Comparison of ENCODE assay signal across 27 cellular contexts in genomic region chr1:173118404-173118803, GRCh38.
"Had no signal": no experiment of that assay in that cellular context is flagged by ENCODE, and none has a peak within 500 bp of the region (broad histone marks: within the 10 kb centered on the region; RNA-seq: fewer than 3 reads in every experiment).

No MANE protein-coding gene starts in this region.

- H3K4me3 ChIP-seq: left lung, lung, mucosa of descending colon, pancreas, prostate gland, skin epidermis, transverse colon, upper lobe of left lung, vagina had no signal

- ATAC-seq: left colon; left lung; mucosa of descending colon; naive thymus-derived CD8-positive, alpha-beta T cell; pancreas; right cardiac atrium; sciatic nerve had no signal

- H3K27me3 ChIP-seq: left lung, pancreas, transverse colon, upper lobe of left lung, vagina had no signal

- H3K9me3 ChIP-seq: left lung, mucosa of descending colon, pancreas, prostate gland, transverse colon, upper lobe of left lung, vagina had no signal

- H3K27ac ChIP-seq: left lung, pancreas, prostate gland, skin epidermis, transverse colon, upper lobe of left lung, vagina had no signal

- H3K36me3 ChIP-seq: left lung, pancreas, prostate gland, transverse colon, upper lobe of left lung, vagina had no signal

- FAIRE-seq: islet of Langerhans, kidney, pancreas had no signal

- DNase-seq: hypothalamus; immature natural killer cell; kidney; left colon; left lung; midbrain; mucosa of descending colon; naive thymus-derived CD8-positive, alpha-beta T cell; nucleus accumbens; pancreas; posterior cingulate gyrus; retina; right cardiac atrium; stimulated activated CD4-positive, alpha-beta T cell treated with anti-CD3 and anti-CD28 coated beads, Interleukin-12 subunit alpha, Interleukin-12 subunit beta, amount 100 ng/mL, for 4 hours; stimulated activated CD4-positive, alpha-beta T cell treated with anti-CD3 and anti-CD28 coated beads, Interleukin-15, amount 100 ng/mL, for 24 hours; stimulated activated CD4-positive, alpha-beta T cell treated with anti-CD3 and anti-CD28 coated beads, Interleukin-2, amount 100 ng/mL, for 24 hours; stimulated activated CD4-positive, alpha-beta T cell treated with anti-CD3 and anti-CD28 coated beads, Interleukin-4, amount 100 ng/mL, for 1 hour; stimulated activated naive B cell treated with anti-CD40 and anti-IgM and Interleukin-4, amounts not matched to agents 10 μg/mL and 1 μg/mL and 100 μg/mL, for 72 hours; substantia nigra; transverse colon; upper lobe of left lung had no signal
